8 cellular contexts compared by ENCODE assay signal in genomic region chr19:18865973-18866799, GRCh38. TPM values are rescaled to one million over a fixed set of nuclear protein-coding genes. Genes with fewer than 3 reads are reported as not detected.
A peak's percentile ranks its signal among the peaks of the same experiment; 100 is the strongest.
DNase-seq lines count a peak whose midpoint lies in the region; ATAC-seq and TF ChIP-seq lines count a peak whose summit lies in the region.

No MANE protein-coding gene starts in this region.

- TF ChIP-seq EP300 in sigmoid colon (IDR thresholded peaks at IDR 0.05) = no peak

- DNase-seq in T-helper 1 cell (peak; percentile 26 to 60 (median 46)), amniotic epithelial cell (ENCODE audit: low read depth) (peak; percentile 20), right atrium auricular region (ENCODE audit: low spot score) (no peak), sigmoid colon (no peak), NCI-H1048 (lab: John Stamatoyannopoulos, UW) (no peak), ureter (ENCODE audit: low spot score) (no peak)

- H3K27ac ChIP-seq in C4-2B = no peak overlapping the region
- H3K27ac ChIP-seq in right atrium auricular region = no peak overlapping the region
- no peak overlapping the region for H3K27ac ChIP-seq in sigmoid colon

- H3K4me3 ChIP-seq in right atrium auricular region (no peak overlapping the region), sigmoid colon (no peak overlapping the region)

- H3K9me3 ChIP-seq in right atrium auricular region = no peaks in the 10 kb centered on the region
- no peaks in the 10 kb centered on the region for H3K9me3 ChIP-seq in sigmoid colon

- 40 to 47% methylated on average over 38 of the region's 38 CpGs for WGBS in sigmoid colon, 2 donors

- H3K4me1 ChIP-seq in right atrium auricular region (peaks cover 0 to 17% of the 10 kb centered on the region in 2 donors), sigmoid colon (peaks cover 0 to 24% (median 19%) of the 10 kb centered on the region in 4 donors)

- ATAC-seq in HG02588 (IDR thresholded peaks at IDR 0.05; ENCODE audit: unreplicated experiment) = peak; percentile 49

- TF ChIP-seq POLR2A in sigmoid colon (IDR thresholded peaks at IDR 0.05) = no peak

- H3K27me3 ChIP-seq in right atrium auricular region (no peaks in the 10 kb centered on the region), sigmoid colon (peaks cover 14 to 26% (median 16%) of the 10 kb centered on the region in 3 donors)

- TF ChIP-seq CTCF in C4-2B (conservative IDR thresholded peaks at IDR 0.05) (peak; percentile 100), right atrium auricular region (IDR thresholded peaks at IDR 0.05) (peak; percentile 98), sigmoid colon (IDR thresholded peaks at IDR 0.05) (peak; percentile 67 to 98 (median 88))

- intact Hi-C loops in sigmoid colon (cut with DNase I) = no loop called here

- H3K36me3 ChIP-seq in right atrium auricular region = peaks cover 65% of the 10 kb centered on the region
- H3K36me3 ChIP-seq in sigmoid colon = peaks cover 38 to 71% (median 63%) of the 10 kb centered on the region in 4 donors

RNA-seq across cellular contexts. Expression of gene CERS1, which starts 29.8 kb away (rescaled TPM):
- 1 to 10 TPM in 1 of 2 donors, under 1 TPM in 1; 0.79 to 1.6 TPM for total RNA-seq in right atrium auricular region
- total RNA-seq in sigmoid colon = 1 to 10 TPM in 2 of 4 donors, under 1 TPM in 2; 0.36 to 3.6 (median 1.1) TPM
- under 1 TPM in 1 of 3 donors, not detected in 2; 0.70 TPM for polyA plus RNA-seq in sigmoid colon
- 0.55 TPM for total RNA-seq in ureter

RNA-seq across cellular contexts. Expression of gene UPF1, which starts 34.4 kb away (rescaled TPM):
- 10 to 100 TPM; 27.6 to 61.5 TPM for total RNA-seq in right atrium auricular region
- 10 to 100 TPM; 48.4 to 55.3 (median 49.0) TPM for total RNA-seq in sigmoid colon
- 10 to 100 TPM; 27.6 to 62.1 (median 31.4) TPM for polyA plus RNA-seq in sigmoid colon
- 83.4 TPM for total RNA-seq in ureter

RNA-seq across cellular contexts. Expression of gene COPE, which starts 53.0 kb away (rescaled TPM):
- total RNA-seq in right atrium auricular region (100 to 1,000 TPM; 168 to 209 TPM), sigmoid colon (100 to 1,000 TPM; 130 to 198 (median 157) TPM), ureter (149 TPM)
- polyA plus RNA-seq in sigmoid colon = 100 to 1,000 TPM; 269 to 346 (median 280) TPM

RNA-seq across cellular contexts. Expression of gene DDX49, which starts 53.3 kb away (rescaled TPM):
- total RNA-seq in right atrium auricular region = 10 to 100 TPM; 22.1 to 31.9 TPM
- 10 to 100 TPM; 32.7 to 39.6 (median 38.4) TPM for total RNA-seq in sigmoid colon
- 10 to 100 TPM; 35.4 to 51.1 (median 46.1) TPM for polyA plus RNA-seq in sigmoid colon
- total RNA-seq in ureter = 34.4 TPM

Comparison
In these comparisons a context has a peak if more than half of its experiments do, and no peak if none do; other contexts are left out.
1. DNase-seq: peak in T-helper 1 cell (5 of 5) and amniotic epithelial cell (single experiment); none in right atrium auricular region (single experiment), sigmoid colon (single experiment), NCI-H1048 (single experiment) and ureter (single experiment).
2. Peak in every context shown above with its lines, with median percentiles within 50 percentile points of each other: CTCF ChIP-seq.